8 cellular contexts compared by ENCODE assay signal in the genomic region with DNA sequence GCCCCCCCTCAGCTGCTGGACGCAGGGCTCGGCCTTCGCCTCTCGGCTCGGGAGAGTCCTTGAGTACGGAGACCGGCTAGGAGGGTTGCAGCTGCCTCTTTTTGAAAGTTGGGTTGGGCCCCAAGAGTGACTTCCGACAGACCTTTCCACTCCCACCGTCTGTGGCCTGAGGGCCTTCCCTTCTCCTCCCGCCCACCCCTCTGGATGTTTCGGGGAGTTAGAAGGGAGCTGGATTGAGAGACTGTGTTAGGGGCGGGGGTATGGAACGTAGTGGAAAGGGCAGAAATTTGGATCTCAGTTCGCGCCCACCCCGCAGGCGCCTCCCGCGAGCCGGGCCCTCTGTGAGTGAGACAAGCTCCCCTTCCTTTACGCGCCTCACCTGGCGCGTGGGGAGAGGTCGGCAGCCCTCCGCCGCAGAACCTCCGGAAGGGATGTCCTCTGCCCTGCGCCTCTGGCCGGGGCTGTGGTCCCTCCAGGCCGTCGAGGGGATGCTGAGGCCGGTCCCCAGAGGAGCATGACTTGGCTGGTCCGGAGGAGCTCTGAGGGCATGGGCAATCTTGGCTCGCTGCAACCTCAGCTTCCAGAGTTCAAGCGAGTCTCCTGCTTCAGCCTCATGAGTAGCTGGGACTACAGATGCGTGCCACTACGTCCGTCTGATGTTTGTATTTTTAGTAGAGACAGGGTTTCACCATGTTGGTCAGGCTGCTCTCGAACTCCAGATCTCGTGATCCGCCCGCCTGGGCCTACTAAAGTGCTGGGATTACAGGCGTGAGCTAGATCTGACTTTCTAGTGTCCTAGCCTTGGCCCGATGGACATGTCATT. TPM values are rescaled to one million over a fixed set of nuclear protein-coding genes. Genes with fewer than 3 reads are reported as not detected.
DNase-seq lines count a peak whose midpoint lies in the region; ATAC-seq and TF ChIP-seq lines count a peak whose summit lies in the region.

No MANE protein-coding gene starts in this region.

- no peaks in the 10 kb centered on the region for H3K27me3 Mint-ChIP-seq in CD4-positive, alpha-beta T cell
- no peaks in the 10 kb centered on the region for H3K27me3 Mint-ChIP-seq in IgD-negative memory B cell

- H3K9ac ChIP-seq in endocrine pancreas (ENCODE audit: control insufficient read depth, insufficient read depth, low read length), result peak overlapping the region; percentile 60
- peak overlapping the region; percentile 89 for H3K9ac ChIP-seq in muscle layer of colon (ENCODE audit: low read length)
- H3K9ac ChIP-seq in subcutaneous abdominal adipose tissue (ENCODE audit: low read length in 5 of 5), result peak overlapping the region; percentile 81 to 93 (median 91)

- peak overlapping the region; percentile 92 for H3K4me3 Mint-ChIP-seq in CD4-positive, alpha-beta T cell
- H3K4me3 Mint-ChIP-seq in IgD-negative memory B cell, result peak overlapping the region; percentile 92 to 98 (median 96)

- peak overlapping the region; percentile 91 for H3K27ac ChIP-seq in CD4-positive, alpha-beta T cell (ENCODE audit: low read depth, low read length)
- H3K27ac ChIP-seq in muscle layer of colon (ENCODE audit: low read depth, low read length), result peak overlapping the region; percentile 99
- H3K27ac ChIP-seq in subcutaneous abdominal adipose tissue (ENCODE audit: low read depth, low read length), result peak overlapping the region; percentile 100

- H3K9me3 ChIP-seq in CD4-positive, alpha-beta T cell (ENCODE audit: control insufficient read depth, low read length), result no peaks in the 10 kb centered on the region
- H3K9me3 ChIP-seq in endocrine pancreas (ENCODE audit: control insufficient read depth, low read length), result no peaks in the 10 kb centered on the region
- no peaks in the 10 kb centered on the region for H3K9me3 ChIP-seq in muscle layer of colon (ENCODE audit: low read length)
- H3K9me3 ChIP-seq in subcutaneous abdominal adipose tissue (ENCODE audit: control insufficient read depth in 5 of 5, low read length in 5 of 5), result no peaks in the 10 kb centered on the region

- intact Hi-C loops in CD4-positive, alpha-beta T cell (cut with DNase I, micrococcal nuclease), result loop anchor here (2.0 to 10.0 kb wide), 10 partner anchors 33 to 587 kb away; partner anchors contain the start of genes PAPOLG (in 2 of the 2), SANBR (in 2 of the 2), PUS10 (in 1 of the 2) and REL (in 1 of the 2)

- peak; percentile 21 for ATAC-seq in CD4-positive, alpha-beta T cell (ENCODE audit: poor library complexity)
- ATAC-seq in GM19463 (IDR thresholded peaks at IDR 0.05; ENCODE audit: unreplicated experiment), result peak; percentile 24

- POLR2A ChIA-PET in CD4-positive, alpha-beta T cell (lab: Charles Lee), result interaction anchor here (0.6 to 5.2 kb wide), 19 partner anchors 10 to 422 kb away, joined by 3 to 69 read pairs (median 7); partner anchors contain the start of genes PAPOLG, PEX13, PUS10 and REL

- H3K36me3 ChIP-seq in endocrine pancreas (ENCODE audit: control insufficient read depth, insufficient read depth, low read length), result no peaks in the 10 kb centered on the region
- peaks cover 19% of the 10 kb centered on the region for H3K36me3 ChIP-seq in muscle layer of colon (ENCODE audit: insufficient read depth, low read length)
- H3K36me3 ChIP-seq in subcutaneous abdominal adipose tissue (ENCODE audit: control insufficient read depth in 5 of 5, insufficient read depth in 5 of 5, low read length in 5 of 5), result peaks cover 0 to 33% (median 23%) of the 10 kb centered on the region in 5 donors

- H3K4me1 Mint-ChIP-seq in CD4-positive, alpha-beta T cell (ENCODE audit: low read depth), result peaks cover 56% of the 10 kb centered on the region
- peaks cover 17 to 47% (median 29%) of the 10 kb centered on the region in 3 donors for H3K4me1 Mint-ChIP-seq in IgD-negative memory B cell

- no peak for TF ChIP-seq CTCF in CD4-positive, alpha-beta T cell (IDR thresholded peaks at IDR 0.05)

- peaks cover 7% of the 10 kb centered on the region for H3K4me1 ChIP-seq in endocrine pancreas (ENCODE audit: control insufficient read depth, insufficient read depth, low read length)
- H3K4me1 ChIP-seq in muscle layer of colon (ENCODE audit: insufficient read depth, low read length), result peaks cover 49% of the 10 kb centered on the region
- H3K4me1 ChIP-seq in subcutaneous abdominal adipose tissue (ENCODE audit: control insufficient read depth in 5 of 5, insufficient read depth in 5 of 5, low read length in 5 of 5), result peaks cover 15 to 62% (median 56%) of the 10 kb centered on the region in 5 donors

- no peaks in the 10 kb centered on the region for H3K27me3 ChIP-seq in CD4-positive, alpha-beta T cell (ENCODE audit: control insufficient read depth, insufficient read depth, low read length)
- no peaks in the 10 kb centered on the region for H3K27me3 ChIP-seq in endocrine pancreas (ENCODE audit: control insufficient read depth, insufficient read depth, low read length)
- no peaks in the 10 kb centered on the region for H3K27me3 ChIP-seq in muscle layer of colon (ENCODE audit: control insufficient read depth in 1 of 2, insufficient read depth in 2 of 2, low read length in 2 of 2)
- no peaks in the 10 kb centered on the region for H3K27me3 ChIP-seq in subcutaneous abdominal adipose tissue (ENCODE audit: control insufficient read depth in 5 of 5, insufficient read depth in 4 of 5, low read length in 5 of 5)

- H3K27ac Mint-ChIP-seq in CD4-positive, alpha-beta T cell, result peak overlapping the region; percentile 86
- H3K27ac Mint-ChIP-seq in IgD-negative memory B cell, result peak overlapping the region; percentile 92 to 98 (median 97)

- peaks cover 54% of the 10 kb centered on the region for H3K36me3 Mint-ChIP-seq in CD4-positive, alpha-beta T cell (ENCODE audit: low read depth)
- no peaks in the 10 kb centered on the region for H3K36me3 Mint-ChIP-seq in IgD-negative memory B cell

- H3K4me3 ChIP-seq in endocrine pancreas (ENCODE audit: control insufficient read depth, insufficient read depth, low read length) (peak overlapping the region; percentile 3), muscle layer of colon (ENCODE audit: low read depth in 1 of 2, low read length in 2 of 2) (peak overlapping the region; percentile 75 to 84), subcutaneous abdominal adipose tissue (ENCODE audit: low read depth in 1 of 5, low read length in 5 of 5) (peak overlapping the region; percentile 60 to 84 (median 78))

- CTCF ChIA-PET in CD4-positive, alpha-beta T cell (lab: Charles Lee), result interaction anchor here (0.8 to 1.7 kb wide), 3 partner anchors 13 to 115 kb away, joined by 3 to 4 read pairs (median 3); no protein-coding TSS in a partner anchor

- H3K9me3 Mint-ChIP-seq in CD4-positive, alpha-beta T cell, result no peaks in the 10 kb centered on the region
- H3K9me3 Mint-ChIP-seq in IgD-negative memory B cell, result no peaks in the 10 kb centered on the region

- peak; percentile 17 to 58 (median 33) for DNase-seq in CD4-positive, alpha-beta T cell
- DNase-seq in activated CD4-positive, alpha-beta T cell treated with anti-CD3 and anti-CD28 coated beads, Interleukin-2, amount 50 U/mL, for 4 hours, result peak; percentile 18 to 23
- no peak for DNase-seq in NCI-H187 treated with DMSO at 0.1 percent for 48 hours (lab: John Stamatoyannopoulos, UW)

RNA-seq across cellular contexts. Expression of gene C2orf74, which starts 15.9 kb away (rescaled TPM):
- 1 to 10 TPM; 1.7 to 2.0 TPM for total RNA-seq in CD4-positive, alpha-beta T cell
- polyA plus RNA-seq in IgD-negative memory B cell, result 40.9 TPM

Comparison
In these comparisons a context has a peak if more than half of its experiments do, and no peak if none do; other contexts are left out.
1. H3K4me3 ChIP-seq: peak in every context shown above with its lines; median percentile 80 in muscle layer of colon; 78 in subcutaneous abdominal adipose tissue; 3 in endocrine pancreas.